Comparison of ENCODE assay signal across 19 cellular contexts in the genomic region with DNA sequence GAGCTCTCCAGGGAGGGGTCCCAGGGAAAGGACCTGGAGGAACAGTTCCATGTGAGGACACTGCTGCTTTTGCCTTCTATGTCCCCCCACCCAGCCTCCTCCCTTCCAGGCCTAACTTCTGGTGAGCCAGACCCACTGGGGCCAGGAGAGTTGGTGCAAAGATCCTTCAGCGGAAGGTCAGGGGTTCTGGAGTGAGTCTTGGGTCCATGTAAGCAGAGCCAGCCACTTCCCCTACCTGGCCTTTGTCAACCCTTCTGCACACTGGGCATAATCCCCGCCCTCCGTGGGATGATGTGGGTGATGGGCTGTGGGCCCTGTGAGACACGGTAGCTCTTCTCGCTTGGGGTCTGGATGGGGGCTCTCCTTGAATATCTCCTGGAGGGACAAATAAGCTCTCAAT.
"Had no signal": no experiment of that assay in that cellular context is flagged by ENCODE, and none has a peak within 500 bp of the region (broad histone marks: within the 10 kb centered on the region; RNA-seq: fewer than 3 reads in every experiment).

No MANE protein-coding gene starts in this region.

- H3K27me3 Mint-ChIP-seq: activated T-cell treated with anti-CD3 and anti-CD28 coated beads, Interleukin-2, amount 50 U/mL, for 24 hours had no signal

- H3K4me1 Mint-ChIP-seq: activated CD4-positive, alpha-beta T cell treated with anti-CD3 and anti-CD28 coated beads, Interleukin-2, amount 10 ng/mL, durations not matched to agents 7 days and 5 days; activated naive CD4-positive, alpha-beta T cell treated with anti-CD3 and anti-CD28 coated beads, Interleukin-2, amount 10 ng/mL, durations not matched to agents 7 days and 5 days had no signal

- H3K9me3 Mint-ChIP-seq: activated CD4-positive, alpha-beta T cell treated with anti-CD3 and anti-CD28 coated beads, Interleukin-2, amount 10 ng/mL, durations not matched to agents 7 days and 5 days; activated naive CD4-positive, alpha-beta T cell treated with anti-CD3 and anti-CD28 coated beads, Interleukin-2, amount 10 ng/mL, durations not matched to agents 7 days and 5 days; activated naive CD8-positive, alpha-beta T cell treated with anti-CD3 and anti-CD28 coated beads, Interleukin-2, amount 50 U/mL, for 24 hours; activated T-cell treated with anti-CD3 and anti-CD28 coated beads, Interleukin-2, amount 50 U/mL, for 24 hours; activated T-helper 2 cell treated with anti-CD3 and anti-CD28 coated beads, Interferon-gamma antibody, Interleukin-2, Interleukin-4, amounts not matched to agents 10 μg/mL and 5 μg/mL and 100 μg/mL, durations not matched to agents 14 hours and 24 hours and 36 hours; naive thymus-derived CD4-positive, alpha-beta T cell; T-helper 1 cell treated with Interleukin-12 subunit alpha and Interleukin-12 subunit beta and Interleukin-4 antibody, amounts not matched to agents 30 μg/mL and 1 μg/mL, for 36 hours; type B pancreatic cell had no signal

- H3K27ac ChIP-seq: foreskin keratinocyte, parathyroid adenoma had no signal

- H3K27ac Mint-ChIP-seq: activated CD4-positive, alpha-beta T cell treated with anti-CD3 and anti-CD28 coated beads, Interleukin-2, amount 10 ng/mL, durations not matched to agents 7 days and 5 days; activated CD8-positive, alpha-beta T cell treated with anti-CD3 and anti-CD28 coated beads, Interleukin-2, amount 10 ng/mL, durations not matched to agents 7 days and 5 days; activated naive CD4-positive, alpha-beta T cell treated with anti-CD3 and anti-CD28 coated beads, Interleukin-2, amount 10 ng/mL, durations not matched to agents 7 days and 5 days; activated naive CD8-positive, alpha-beta T cell treated with anti-CD3 and anti-CD28 coated beads, Interleukin-2, amount 50 U/mL, for 24 hours; activated T-cell treated with anti-CD3 and anti-CD28 coated beads, Interleukin-2, amount 50 U/mL, for 24 hours; activated T-helper 2 cell treated with anti-CD3 and anti-CD28 coated beads, Interferon-gamma antibody, Interleukin-2, Interleukin-4, amounts not matched to agents 10 μg/mL and 5 μg/mL and 100 μg/mL, durations not matched to agents 14 hours and 24 hours and 36 hours; T-helper 1 cell treated with Interleukin-12 subunit alpha and Interleukin-12 subunit beta and Interleukin-4 antibody, amounts not matched to agents 30 μg/mL and 1 μg/mL, for 36 hours had no signal

- H3K4me1 ChIP-seq: foreskin keratinocyte, parathyroid adenoma had no signal

- H3K4me3 Mint-ChIP-seq: activated CD4-positive, alpha-beta T cell treated with anti-CD3 and anti-CD28 coated beads, Interleukin-2, amount 10 ng/mL, durations not matched to agents 7 days and 5 days; activated CD8-positive, alpha-beta T cell treated with anti-CD3 and anti-CD28 coated beads, Interleukin-2, amount 10 ng/mL, durations not matched to agents 7 days and 5 days; activated naive CD4-positive, alpha-beta T cell treated with anti-CD3 and anti-CD28 coated beads, Interleukin-2, amount 10 ng/mL, durations not matched to agents 7 days and 5 days; activated naive CD8-positive, alpha-beta T cell treated with anti-CD3 and anti-CD28 coated beads, Interleukin-2, amount 50 U/mL, for 24 hours; activated T-cell treated with anti-CD3 and anti-CD28 coated beads, Interleukin-2, amount 50 U/mL, for 24 hours; naive thymus-derived CD4-positive, alpha-beta T cell; stimulated activated naive CD8-positive, alpha-beta T cell treated with anti-CD3 and anti-CD28 coated beads, Interleukin-15, amount 100 ng/mL, for 72 hours; T-helper 1 cell treated with Interleukin-12 subunit alpha and Interleukin-12 subunit beta and Interleukin-4 antibody, amounts not matched to agents 30 μg/mL and 1 μg/mL, for 36 hours had no signal

- H3K4me3 ChIP-seq: left lung had no signal

- ATAC-seq: activated CD4-positive, CD25-positive, alpha-beta regulatory T cell treated with anti-CD3 and anti-CD28 coated beads, Interleukin-2, amount 50 U/mL, for 24 hours; activated CD8-positive, alpha-beta T cell treated with anti-CD3 and anti-CD28 coated beads, Interleukin-2, amount 10 ng/mL, durations not matched to agents 7 days and 5 days; activated naive CD8-positive, alpha-beta T cell treated with anti-CD3 and anti-CD28 coated beads, Interleukin-2, amount 50 U/mL, for 24 hours; foreskin keratinocyte; left lung; naive thymus-derived CD4-positive, alpha-beta T cell; stimulated activated naive CD8-positive, alpha-beta T cell treated with anti-CD3 and anti-CD28 coated beads, Interleukin-15, amount 100 ng/mL, for 72 hours had no signal

- H3K9me3 ChIP-seq: left lung had no signal

- H3K27me3 ChIP-seq: foreskin keratinocyte, left lung had no signal

- DNase-seq: activated CD4-positive, alpha-beta T cell treated with anti-CD3 and anti-CD28 coated beads, Interleukin-2, amount 10 ng/mL, durations not matched to agents 7 days and 5 days; activated CD8-positive, alpha-beta T cell treated with anti-CD3 and anti-CD28 coated beads, Interleukin-2, amount 10 ng/mL, durations not matched to agents 7 days and 5 days; activated naive CD4-positive, alpha-beta T cell treated with anti-CD3 and anti-CD28 coated beads, Interleukin-2, amount 10 ng/mL, durations not matched to agents 7 days and 5 days; activated naive CD8-positive, alpha-beta T cell treated with anti-CD3 and anti-CD28 coated beads, Interleukin-2, amount 50 U/mL, for 24 hours; activated T-cell treated with anti-CD3 and anti-CD28 coated beads, Interleukin-2, amount 50 U/mL, for 24 hours; central memory CD4-positive, alpha-beta T cell; foreskin keratinocyte; hippocampal formation; mammary epithelial cell; naive thymus-derived CD4-positive, alpha-beta T cell; retina; stimulated activated naive CD8-positive, alpha-beta T cell treated with anti-CD3 and anti-CD28 coated beads, Interleukin-15, amount 100 ng/mL, for 72 hours had no signal

- H3K36me3 Mint-ChIP-seq: activated naive CD4-positive, alpha-beta T cell treated with anti-CD3 and anti-CD28 coated beads, Interleukin-2, amount 10 ng/mL, durations not matched to agents 7 days and 5 days; brain; naive thymus-derived CD4-positive, alpha-beta T cell; type B pancreatic cell had no signal

- H3K36me3 ChIP-seq: left lung had no signal
